ENCODE assay signal across 12 cellular contexts in genomic region chr3:130043694-130044093, GRCh38. TPM values are rescaled to one million over a fixed set of nuclear protein-coding genes. Genes with fewer than 3 reads are reported as not detected.
"Had no signal": no experiment of that assay in that cellular context is flagged by ENCODE, and none has a peak within 500 bp of the region (broad histone marks: within the 10 kb centered on the region; RNA-seq: fewer than 3 reads in every experiment).

No MANE protein-coding gene starts in this region.

RNA-seq across cellular contexts. Expression of gene ALG1L2, which starts 37.9 kb away (rescaled TPM):
- total RNA-seq: esophagus mucosa, esophagus squamous epithelium, gastrocnemius medialis, glomerular endothelial cell, heart right ventricle, kidney epithelial cell, left ventricle myocardium superior, lower leg skin, lung microvascular endothelial cell, mononuclear cell had no signal
- polyA plus RNA-seq: heart right ventricle; keratinocyte; naive thymus-derived CD4-positive, alpha-beta T cell had no signal
